Comparison of ENCODE assay signal across 8 cellular contexts in genomic region chr20:56440346-56441007, GRCh38. TPM values are rescaled to one million over a fixed set of nuclear protein-coding genes. Genes with fewer than 3 reads are reported as not detected.
A peak's percentile ranks its signal among the peaks of the same experiment; 100 is the strongest.
DNase-seq lines count a peak whose midpoint lies in the region; ATAC-seq and TF ChIP-seq lines count a peak whose summit lies in the region.
"Had no signal": no experiment of that assay in that cellular context is flagged by ENCODE, and none has a peak within 500 bp of the region (broad histone marks: within the 10 kb centered on the region; RNA-seq: fewer than 3 reads in every experiment).

No MANE protein-coding gene starts in this region.

- WGBS in H9 (ENCODE audit: extremely low coverage, insufficient read length, low lambda C conversion rate): no CpG with 5 or more reads among the region's 4 CpGs

- H3K27me3 ChIP-seq in RWPE2 (ENCODE audit: insufficient read depth, poor library complexity, severe bottlenecking) (no peaks in the 10 kb centered on the region), H9 (ENCODE audit: insufficient read depth, low read length) (no peaks in the 10 kb centered on the region)

- no peak overlapping the region for H3K27ac Mint-ChIP-seq in H9

- H3K23ac ChIP-seq in H9 (ENCODE audit: insufficient read length, low read depth, low read length): no peak overlapping the region

- peaks cover 21% of the 10 kb centered on the region for H3K27me3 Mint-ChIP-seq in H9 (ENCODE audit: low read depth)

- no peaks in the 10 kb centered on the region for H3K79me1 ChIP-seq in H9 (ENCODE audit: insufficient read depth, low read depth, low read length, poor library complexity, severe bottlenecking)

- H4K91ac ChIP-seq in H9 (ENCODE audit: insufficient read length, low read depth, low read length): no peak overlapping the region

- H3K36me3 Mint-ChIP-seq in H9 (ENCODE audit: insufficient read depth in 1 of 3, low read depth in 3 of 3): no peaks in the 10 kb centered on the region

- no peak overlapping the region for H3K27ac ChIP-seq in RWPE2 (ENCODE audit: poor library complexity, severe bottlenecking)
- H3K27ac ChIP-seq in H9 (ENCODE audit: insufficient read length, low read depth, low read length): no peak overlapping the region

- H3K4me3 Mint-ChIP-seq in H9: no peak overlapping the region

- no peak overlapping the region for H2BK5ac ChIP-seq in H9 (ENCODE audit: insufficient read length, low read length)

- no peak overlapping the region for H3K4ac ChIP-seq in H9 (ENCODE audit: low read depth, low read length)

- H3K9me3 Mint-ChIP-seq in H9: no peaks in the 10 kb centered on the region

- H3K23me2 ChIP-seq in H9 (ENCODE audit: insufficient read length, low read depth, low read length, poor library complexity, severe bottlenecking): no peaks in the 10 kb centered on the region

- H2AFZ ChIP-seq in H9 (ENCODE audit: low read length): no peak overlapping the region

- H4K8ac ChIP-seq in H9 (replicated peaks; ENCODE audit: insufficient read length, low read depth, low read length): no peak overlapping the region

- no peak overlapping the region for H2BK12ac ChIP-seq in H9 (ENCODE audit: insufficient read length, low read depth, low read length)

- no peaks in the 10 kb centered on the region for H3K79me2 ChIP-seq in H9 (ENCODE audit: insufficient read depth, low read length)

- ATAC-seq in GM21447 (IDR thresholded peaks at IDR 0.05; ENCODE audit: unreplicated experiment): peak; percentile 80
- no peak for ATAC-seq in RWPE2 (ENCODE audit: low read depth)
- ATAC-seq: Panc1 had no signal

- H3K4me2 ChIP-seq in H9 (ENCODE audit: insufficient read depth, insufficient read length, low read length): no peak overlapping the region

- no peak overlapping the region for H3T11ph ChIP-seq in H9 (ENCODE audit: low read length)

- no peaks in the 10 kb centered on the region; a peak in 1 of 4 replicates for H3K4me1 Mint-ChIP-seq in H9

- no peak overlapping the region for H2BK20ac ChIP-seq in H9 (ENCODE audit: low read depth, low read length, poor library complexity, severe bottlenecking)

- no peaks in the 10 kb centered on the region for H3K9me3 ChIP-seq in RWPE2 (ENCODE audit: severe bottlenecking)
- no peaks in the 10 kb centered on the region for H3K9me3 ChIP-seq in H9 (ENCODE audit: control insufficient read depth, low read depth, low read length)

- TF ChIP-seq CTCF in RWPE2 (IDR thresholded peaks at IDR 0.05; ENCODE audit: poor library complexity, severe bottlenecking): no peak
- TF ChIP-seq CTCF in H9 (conservative IDR thresholded peaks at IDR 0.05): no peak

- no peak overlapping the region for H2BK120ac ChIP-seq in H9 (ENCODE audit: low read depth, low read length, poor library complexity, severe bottlenecking)

- no peaks in the 10 kb centered on the region for H4K20me1 ChIP-seq in H9 (ENCODE audit: control insufficient read depth, insufficient read depth, insufficient read length)

- no peak overlapping the region for H2AK5ac ChIP-seq in H9 (ENCODE audit: insufficient read length, low read length)

- H3K9ac ChIP-seq in H9 (ENCODE audit: extremely low read depth, insufficient read length, low read length): no peak overlapping the region

- H2BK15ac ChIP-seq in H9 (ENCODE audit: low read depth, low read length): no peak overlapping the region

- no peak overlapping the region for H4K5ac ChIP-seq in H9 (ENCODE audit: insufficient read length, low read depth, low read length)

- H3K36me3 ChIP-seq in RWPE2 (ENCODE audit: low read depth): no peaks in the 10 kb centered on the region

- H3K4me1 ChIP-seq in RWPE2 (ENCODE audit: insufficient read depth, poor library complexity, severe bottlenecking) (no peaks in the 10 kb centered on the region), H9 (ENCODE audit: insufficient read depth, low read length) (no peaks in the 10 kb centered on the region)

- H3K14ac ChIP-seq in H9 (ENCODE audit: insufficient read depth, low read length): no peak overlapping the region

- H3K56ac ChIP-seq in H9 (ENCODE audit: insufficient read length, low read depth, low read length): no peak overlapping the region

- DNase-seq in RWPE2 (ENCODE audit: low spot score) (peak; percentile 16), retina (no peak), amygdala (lab: John Stamatoyannopoulos, UW) (no peak), H9 (no peak)
- peak; percentile 69 for DNase-seq in central memory CD4-positive, alpha-beta T cell
- DNase-seq in stimulated activated CD8-positive, alpha-beta memory T cell treated with anti-CD3 and anti-CD28 coated beads, Interleukin-4, amount 100 ng/mL, for 48 hours: peak; percentile 77

- no peak overlapping the region for H3K4me3 ChIP-seq in RWPE2 (ENCODE audit: severe bottlenecking)

- no peak overlapping the region for H3K18ac ChIP-seq in H9 (ENCODE audit: insufficient read length, low read depth, low read length)

RNA-seq across cellular contexts. Expression of gene RTF2, which starts 27.9 kb away (rescaled TPM):
- total RNA-seq in H9 (2021): 57.2 and 62.6 TPM in 2 replicates

RNA-seq across cellular contexts. Expression of gene CASS4, which starts 28.4 kb away (rescaled TPM):
- total RNA-seq in H9 (2021): not detected in 2 replicates

RNA-seq across cellular contexts. Expression of gene CSTF1, which starts 48.0 kb away (rescaled TPM):
- 71.7 and 72.9 TPM in 2 replicates for total RNA-seq in H9 (2021)

RNA-seq across cellular contexts. Expression of gene AURKA, which starts 48.5 kb away (rescaled TPM):
- total RNA-seq in H9 (2021): 81.9 and 86.8 TPM in 2 replicates

Comparison
In these comparisons a context has a peak if more than half of its experiments do, and no peak if none do; other contexts are left out.
1. DNase-seq: peak in RWPE2 (single experiment), central memory CD4-positive, alpha-beta T cell (single experiment) and stimulated activated CD8-positive, alpha-beta memory T cell treated with anti-CD3 and anti-CD28 coated beads, Interleukin-4, amount 100 ng/mL, for 48 hours (single experiment); none in retina (single experiment), amygdala (0 of 56) and H9 (single experiment).